Comparison of ENCODE assay signal across 1 cellular context in genomic region chr6:108562503-108562993, GRCh38.
A peak's percentile ranks its signal among the peaks of the same experiment; 100 is the strongest.
TF ChIP-seq lines count a peak whose summit lies in the region.

No MANE protein-coding gene starts in this region.

TF ChIP-seq in HepG2, 621 proteins besides CTCF, POLR2A, EP300 and RAD21 (continued from another document and continues in another):
- TF ChIP-seq HMG20A (CRISPR knock-in tag; IDR thresholded peaks at IDR 0.05; ENCODE audit: borderline replicate concordance) = 0 out of 2 replicates have a peak, but pooled peaks have one; percentile 18
- TF ChIP-seq, protein P1, sequence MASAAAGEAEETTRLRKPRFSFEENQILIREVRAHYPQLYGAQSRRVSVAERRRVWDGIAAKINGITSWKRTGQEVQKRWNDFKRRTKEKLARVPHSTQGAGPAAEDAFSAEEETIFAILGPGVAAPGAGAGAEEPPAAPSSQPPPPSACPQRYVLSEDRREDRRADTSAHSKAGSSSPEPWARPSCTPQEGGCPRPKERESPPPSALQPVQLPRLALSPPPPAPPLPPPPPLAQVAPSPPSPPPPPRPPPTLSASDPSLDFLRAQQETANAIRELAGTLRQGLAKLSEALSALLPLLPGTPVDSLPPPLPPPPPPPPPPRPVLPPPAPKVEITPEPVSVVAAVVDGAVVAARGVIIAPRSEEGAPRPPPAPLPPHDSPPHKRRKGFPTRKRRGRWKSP (CRISPR knock-in tag; IDR thresholded peaks at IDR 0.05) = peak; percentile 63; the same call in 1 of the 2 replicates
- TF ChIP-seq ZNF317 (CRISPR knock-in tag; IDR thresholded peaks at IDR 0.05) = no peak
- no peak for TF ChIP-seq MEIS1 (CRISPR knock-in tag; IDR thresholded peaks at IDR 0.05; ENCODE audit: borderline replicate concordance)
- peak; percentile 67; the same call in 1 of the 2 replicates for TF ChIP-seq MXD4 (CRISPR knock-in tag; IDR thresholded peaks at IDR 0.05)
- no peak for TF ChIP-seq HNRNPUL1 (IDR thresholded peaks at IDR 0.05; ENCODE audit: low read depth, low read length)
- peak; percentile 65 for TF ChIP-seq KMT2A (CRISPR knock-in tag; IDR thresholded peaks at IDR 0.05)
- no peak for TF ChIP-seq ZNF713 (CRISPR knock-in tag; IDR thresholded peaks at IDR 0.05)
- TF ChIP-seq, protein P2, sequence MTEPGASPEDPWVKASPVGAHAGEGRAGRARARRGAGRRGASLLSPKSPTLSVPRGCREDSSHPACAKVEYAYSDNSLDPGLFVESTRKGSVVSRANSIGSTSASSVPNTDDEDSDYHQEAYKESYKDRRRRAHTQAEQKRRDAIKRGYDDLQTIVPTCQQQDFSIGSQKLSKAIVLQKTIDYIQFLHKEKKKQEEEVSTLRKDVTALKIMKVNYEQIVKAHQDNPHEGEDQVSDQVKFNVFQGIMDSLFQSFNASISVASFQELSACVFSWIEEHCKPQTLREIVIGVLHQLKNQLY (CRISPR knock-in tag; IDR thresholded peaks at IDR 0.05) = no peak
- TF ChIP-seq, protein P3, sequence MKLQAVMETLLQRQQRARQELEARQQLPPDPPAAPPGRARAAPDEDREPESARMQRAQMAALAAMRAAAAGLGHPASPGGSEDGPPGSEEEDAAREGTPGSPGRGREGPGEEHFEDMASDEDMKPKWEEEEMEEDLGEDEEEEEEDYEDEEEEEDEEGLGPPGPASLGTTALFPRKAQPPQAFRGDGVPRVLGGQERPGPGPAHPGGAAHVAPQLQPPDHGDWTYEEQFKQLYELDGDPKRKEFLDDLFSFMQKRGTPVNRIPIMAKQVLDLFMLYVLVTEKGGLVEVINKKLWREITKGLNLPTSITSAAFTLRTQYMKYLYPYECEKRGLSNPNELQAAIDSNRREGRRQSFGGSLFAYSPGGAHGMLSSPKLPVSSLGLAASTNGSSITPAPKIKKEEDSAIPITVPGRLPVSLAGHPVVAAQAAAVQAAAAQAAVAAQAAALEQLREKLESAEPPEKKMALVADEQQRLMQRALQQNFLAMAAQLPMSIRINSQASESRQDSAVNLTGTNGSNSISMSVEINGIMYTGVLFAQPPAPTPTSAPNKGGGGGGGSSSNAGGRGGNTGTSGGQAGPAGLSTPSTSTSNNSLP (IDR thresholded peaks at IDR 0.05; ENCODE audit: low read depth, low read length) = 0 out of 2 replicates have a peak, but pooled peaks have one; percentile 12
- peak; percentile 52 for TF ChIP-seq KDM2A (CRISPR knock-in tag; IDR thresholded peaks at IDR 0.05; ENCODE audit: borderline replicate concordance, low read depth)
- TF ChIP-seq ZNF329 (CRISPR knock-in tag; IDR thresholded peaks at IDR 0.05; ENCODE audit: low read depth) = 0 out of 2 replicates have a peak, but pooled peaks have one; percentile 56
- TF ChIP-seq SMAD9 (CRISPR knock-in tag; IDR thresholded peaks at IDR 0.05) = no peak
- TF ChIP-seq ZNF629 (CRISPR knock-in tag; conservative IDR thresholded peaks at IDR 0.05) = no peak; the same call in 1 of the 2 replicates
- no peak for TF ChIP-seq ZNF451 (CRISPR knock-in tag; IDR thresholded peaks at IDR 0.05)
- TF ChIP-seq PPARG (CRISPR knock-in tag; conservative IDR thresholded peaks at IDR 0.05) = 0 out of 2 replicates have a peak, but pooled peaks have one; percentile 33
- TF ChIP-seq NCOR1 (IDR thresholded peaks at IDR 0.05; ENCODE audit: borderline replicate concordance, low read length) = no peak
- TF ChIP-seq NFE2L1 (CRISPR knock-in tag; IDR thresholded peaks at IDR 0.05; ENCODE audit: borderline replicate concordance) = no peak
- no peak for TF ChIP-seq SP1 (IDR thresholded peaks at IDR 0.05)
- no peak for TF ChIP-seq SP1 (CRISPR knock-in tag; IDR thresholded peaks at IDR 0.05)
- TF ChIP-seq MEIS2 (CRISPR knock-in tag; IDR thresholded peaks at IDR 0.05) = no peak
- TF ChIP-seq, protein P4, sequence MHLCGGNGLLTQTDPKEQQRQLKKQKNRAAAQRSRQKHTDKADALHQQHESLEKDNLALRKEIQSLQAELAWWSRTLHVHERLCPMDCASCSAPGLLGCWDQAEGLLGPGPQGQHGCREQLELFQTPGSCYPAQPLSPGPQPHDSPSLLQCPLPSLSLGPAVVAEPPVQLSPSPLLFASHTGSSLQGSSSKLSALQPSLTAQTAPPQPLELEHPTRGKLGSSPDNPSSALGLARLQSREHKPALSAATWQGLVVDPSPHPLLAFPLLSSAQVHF (CRISPR knock-in tag; IDR thresholded peaks at IDR 0.05) = no peak
- peak; percentile 50; the same call in 1 of the 2 replicates for TF ChIP-seq PHF8 (CRISPR knock-in tag; IDR thresholded peaks at IDR 0.05)
- no peak for TF ChIP-seq REXO4 (CRISPR knock-in tag; IDR thresholded peaks at IDR 0.05; ENCODE audit: borderline replicate concordance)
- TF ChIP-seq ZNF263 (CRISPR knock-in tag; IDR thresholded peaks at IDR 0.05) = peak; percentile 30; the same call in 1 of the 2 replicates
- no peak for TF ChIP-seq PAF1 (CRISPR knock-in tag; IDR thresholded peaks at IDR 0.05)
- peak; percentile 61; the same call in 1 of the 2 replicates for TF ChIP-seq HOXA3 (CRISPR knock-in tag; IDR thresholded peaks at IDR 0.05)
- no peak for TF ChIP-seq ZNF547 (CRISPR knock-in tag; IDR thresholded peaks at IDR 0.05)
- TF ChIP-seq, protein P5, sequence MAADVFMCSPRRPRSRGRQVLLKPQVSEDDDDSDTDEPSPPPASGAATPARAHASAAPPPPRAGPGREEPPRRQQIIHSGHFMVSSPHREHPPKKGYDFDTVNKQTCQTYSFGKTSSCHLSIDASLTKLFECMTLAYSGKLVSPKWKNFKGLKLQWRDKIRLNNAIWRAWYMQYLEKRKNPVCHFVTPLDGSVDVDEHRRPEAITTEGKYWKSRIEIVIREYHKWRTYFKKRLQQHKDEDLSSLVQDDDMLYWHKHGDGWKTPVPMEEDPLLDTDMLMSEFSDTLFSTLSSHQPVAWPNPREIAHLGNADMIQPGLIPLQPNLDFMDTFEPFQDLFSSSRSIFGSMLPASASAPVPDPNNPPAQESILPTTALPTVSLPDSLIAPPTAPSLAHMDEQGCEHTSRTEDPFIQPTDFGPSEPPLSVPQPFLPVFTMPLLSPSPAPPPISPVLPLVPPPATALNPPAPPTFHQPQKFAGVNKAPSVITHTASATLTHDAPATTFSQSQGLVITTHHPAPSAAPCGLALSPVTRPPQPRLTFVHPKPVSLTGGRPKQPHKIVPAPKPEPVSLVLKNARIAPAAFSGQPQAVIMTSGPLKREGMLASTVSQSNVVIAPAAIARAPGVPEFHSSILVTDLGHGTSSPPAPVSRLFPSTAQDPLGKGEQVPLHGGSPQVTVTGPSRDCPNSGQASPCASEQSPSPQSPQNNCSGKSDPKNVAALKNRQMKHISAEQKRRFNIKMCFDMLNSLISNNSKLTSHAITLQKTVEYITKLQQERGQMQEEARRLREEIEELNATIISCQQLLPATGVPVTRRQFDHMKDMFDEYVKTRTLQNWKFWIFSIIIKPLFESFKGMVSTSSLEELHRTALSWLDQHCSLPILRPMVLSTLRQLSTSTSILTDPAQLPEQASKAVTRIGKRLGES (CRISPR knock-in tag; IDR thresholded peaks at IDR 0.05; ENCODE audit: borderline replicate concordance) = no peak
- TF ChIP-seq ZNF792 (CRISPR knock-in tag; IDR thresholded peaks at IDR 0.05) = peak; percentile 69
- no peak for TF ChIP-seq CEBPZ (IDR thresholded peaks at IDR 0.05; ENCODE audit: low read length)
- TF ChIP-seq AHDC1 (CRISPR knock-in tag; IDR thresholded peaks at IDR 0.05; ENCODE audit: borderline replicate concordance) = 0 out of 2 replicates have a peak, but pooled peaks have one; percentile 29
- TF ChIP-seq, protein P6, sequence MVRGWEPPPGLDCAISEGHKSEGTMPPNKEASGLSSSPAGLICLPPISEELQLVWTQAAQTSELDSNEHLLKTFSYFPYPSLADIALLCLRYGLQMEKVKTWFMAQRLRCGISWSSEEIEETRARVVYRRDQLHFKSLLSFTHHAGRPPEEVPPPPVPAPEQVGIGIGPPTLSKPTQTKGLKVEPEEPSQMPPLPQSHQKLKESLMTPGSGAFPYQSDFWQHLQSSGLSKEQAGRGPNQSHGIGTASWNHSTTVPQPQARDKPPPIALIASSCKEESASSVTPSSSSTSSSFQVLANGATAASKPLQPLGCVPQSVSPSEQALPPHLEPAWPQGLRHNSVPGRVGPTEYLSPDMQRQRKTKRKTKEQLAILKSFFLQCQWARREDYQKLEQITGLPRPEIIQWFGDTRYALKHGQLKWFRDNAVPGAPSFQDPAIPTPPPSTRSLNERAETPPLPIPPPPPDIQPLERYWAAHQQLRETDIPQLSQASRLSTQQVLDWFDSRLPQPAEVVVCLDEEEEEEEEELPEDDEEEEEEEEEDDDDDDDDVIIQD (CRISPR knock-in tag; IDR thresholded peaks at IDR 0.05; ENCODE audit: low read depth) = no peak
- no peak for TF ChIP-seq CENPBD1 (CRISPR knock-in tag; IDR thresholded peaks at IDR 0.05; ENCODE audit: borderline replicate concordance, low read depth)
- TF ChIP-seq DR1 (CRISPR knock-in tag; IDR thresholded peaks at IDR 0.05) = no peak
- no peak for TF ChIP-seq MAF1 (CRISPR knock-in tag; IDR thresholded peaks at IDR 0.05; ENCODE audit: borderline replicate concordance)
- TF ChIP-seq TCF12 (IDR thresholded peaks at IDR 0.05) = no peak
- TF ChIP-seq TCF12 (CRISPR knock-in tag; IDR thresholded peaks at IDR 0.05) = no peak
- TF ChIP-seq IRF1 (CRISPR knock-in tag; IDR thresholded peaks at IDR 0.05; ENCODE audit: low read depth) = no peak
- TF ChIP-seq ZNF883 (CRISPR knock-in tag; IDR thresholded peaks at IDR 0.05; ENCODE audit: not compliant biosample characterization) = no peak
- TF ChIP-seq RXRA (CRISPR knock-in tag; IDR thresholded peaks at IDR 0.05) = 0 out of 2 replicates have a peak, but pooled peaks have one; percentile 27
- TF ChIP-seq, protein P7, sequence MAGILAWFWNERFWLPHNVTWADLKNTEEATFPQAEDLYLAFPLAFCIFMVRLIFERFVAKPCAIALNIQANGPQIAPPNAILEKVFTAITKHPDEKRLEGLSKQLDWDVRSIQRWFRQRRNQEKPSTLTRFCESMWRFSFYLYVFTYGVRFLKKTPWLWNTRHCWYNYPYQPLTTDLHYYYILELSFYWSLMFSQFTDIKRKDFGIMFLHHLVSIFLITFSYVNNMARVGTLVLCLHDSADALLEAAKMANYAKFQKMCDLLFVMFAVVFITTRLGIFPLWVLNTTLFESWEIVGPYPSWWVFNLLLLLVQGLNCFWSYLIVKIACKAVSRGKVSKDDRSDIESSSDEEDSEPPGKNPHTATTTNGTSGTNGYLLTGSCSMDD (CRISPR knock-in tag; IDR thresholded peaks at IDR 0.05) = no peak
